In genomic region chr14:58875613-58876012, GRCh38 we compare ENCODE assay signal across 33 cellular contexts.
"Had no signal": no experiment of that assay in that cellular context is flagged by ENCODE, and none has a peak within 500 bp of the region (broad histone marks: within the 10 kb centered on the region; RNA-seq: fewer than 3 reads in every experiment).

No MANE protein-coding gene starts in this region.

- H3K27ac Mint-ChIP-seq: natural killer cell; progenitor cell of endocrine pancreas; stimulated activated memory B cell treated with anti-CD40 and anti-IgM and Interleukin-4, amounts not matched to agents 10 μg/mL and 1 μg/mL and 100 μg/mL, for 72 hours; stimulated activated naive CD8-positive, alpha-beta T cell treated with anti-CD3 and anti-CD28 coated beads, Interleukin-15, amount 100 ng/mL, for 72 hours; type B pancreatic cell had no signal

- H3K36me3 ChIP-seq: neutrophil, ovary, right lobe of liver, sigmoid colon, spleen, suprapubic skin, tibial artery, transverse colon, upper lobe of right lung, uterus had no signal

- H3K27me3 ChIP-seq: neutrophil, ovary, right lobe of liver, sigmoid colon, spleen, suprapubic skin, testis, tibial artery, transverse colon, upper lobe of right lung, uterus had no signal

- H3K9me3 ChIP-seq: neutrophil, ovary, psoas muscle, right lobe of liver, sigmoid colon, spleen, suprapubic skin, testis, tibial artery, transverse colon, upper lobe of right lung, uterus had no signal

- H3K79me2 ChIP-seq: parathyroid adenoma had no signal

- H3K4me3 Mint-ChIP-seq: naive thymus-derived CD4-positive, alpha-beta T cell; natural killer cell; nephron; stimulated activated memory B cell treated with anti-CD40 and anti-IgM and Interleukin-4, amounts not matched to agents 10 μg/mL and 1 μg/mL and 100 μg/mL, for 72 hours; stimulated activated naive CD8-positive, alpha-beta T cell treated with anti-CD3 and anti-CD28 coated beads, Interleukin-15, amount 100 ng/mL, for 72 hours; type B pancreatic cell had no signal

- H3K4me2 ChIP-seq: smooth muscle cell had no signal

- H3K9me3 Mint-ChIP-seq: naive thymus-derived CD4-positive, alpha-beta T cell; nephron; stimulated activated naive CD8-positive, alpha-beta T cell treated with anti-CD3 and anti-CD28 coated beads, Interleukin-15, amount 100 ng/mL, for 72 hours had no signal

- H3K36me3 Mint-ChIP-seq: naive thymus-derived CD4-positive, alpha-beta T cell; natural killer cell; stimulated activated memory B cell treated with anti-CD40 and anti-IgM and Interleukin-4, amounts not matched to agents 10 μg/mL and 1 μg/mL and 100 μg/mL, for 72 hours; type B pancreatic cell had no signal

- ATAC-seq: naive thymus-derived CD4-positive, alpha-beta T cell; natural killer cell; psoas muscle; right cardiac atrium; right lobe of liver; stimulated activated memory B cell treated with anti-CD40 and anti-IgM and Interleukin-4, amounts not matched to agents 10 μg/mL and 1 μg/mL and 100 μg/mL, for 72 hours; stimulated activated naive CD8-positive, alpha-beta T cell treated with anti-CD3 and anti-CD28 coated beads, Interleukin-15, amount 100 ng/mL, for 72 hours; stimulated activated naive CD8-positive, alpha-beta T cell treated with anti-CD3 and anti-CD28 coated beads, Interleukin-15, Interleukin-2, amounts not matched to agents 100 U/mL and 50 U/mL, for 24 hours; upper lobe of right lung had no signal

- H3K27ac ChIP-seq: neutrophil, ovary, parathyroid adenoma, psoas muscle, right lobe of liver, sigmoid colon, skin epidermis, spleen, suprapubic skin, testis, tibial artery, transverse colon, upper lobe of right lung, uterus had no signal

- H3K4me3 ChIP-seq: ovary, psoas muscle, right lobe of liver, sigmoid colon, skin epidermis, smooth muscle cell, spleen, suprapubic skin, testis, tibial artery, transverse colon, upper lobe of right lung, uterus had no signal

- H3K9ac ChIP-seq: parathyroid adenoma had no signal

- H3K4me1 Mint-ChIP-seq: naive thymus-derived CD4-positive, alpha-beta T cell; natural killer cell; stimulated activated memory B cell treated with anti-CD40 and anti-IgM and Interleukin-4, amounts not matched to agents 10 μg/mL and 1 μg/mL and 100 μg/mL, for 72 hours; stimulated activated naive CD8-positive, alpha-beta T cell treated with anti-CD3 and anti-CD28 coated beads, Interleukin-15, amount 100 ng/mL, for 72 hours had no signal

- H3K27me3 Mint-ChIP-seq: progenitor cell of endocrine pancreas; stimulated activated memory B cell treated with anti-CD40 and anti-IgM and Interleukin-4, amounts not matched to agents 10 μg/mL and 1 μg/mL and 100 μg/mL, for 72 hours had no signal

- H3K4me1 ChIP-seq: right lobe of liver, sigmoid colon, spleen, suprapubic skin, testis, transverse colon, uterus had no signal

- H2AFZ ChIP-seq: parathyroid adenoma had no signal

- DNase-seq: naive thymus-derived CD4-positive, alpha-beta T cell; natural killer cell; occipital lobe; ovary; posterior cingulate gyrus; psoas muscle; right cardiac atrium; right lobe of liver; sigmoid colon; spleen; stimulated activated CD4-positive, alpha-beta T cell treated with anti-CD3 and anti-CD28 coated beads, Interleukin-12 subunit alpha, Interleukin-12 subunit beta, amount 100 ng/mL, for 4 hours; stimulated activated CD4-positive, alpha-beta T cell treated with anti-CD3 and anti-CD28 coated beads, Interleukin-1b, Interleukin-23, amount 100 ng/mL, for 48 hours; stimulated activated CD4-positive, alpha-beta T cell treated with anti-CD3 and anti-CD28 coated beads, Interleukin-4, amount 100 ng/mL, for 1 hour; stimulated activated CD4-positive, alpha-beta T cell treated with anti-CD3 and anti-CD28 coated beads, Interleukin-4, amount 100 ng/mL, for 4 hours; stimulated activated CD8-positive, alpha-beta memory T cell treated with anti-CD3 and anti-CD28 coated beads, Interleukin-4, amount 100 ng/mL, for 48 hours; stimulated activated naive CD4-positive, alpha-beta T cell; stimulated activated naive CD8-positive, alpha-beta T cell treated with anti-CD3 and anti-CD28 coated beads, Interleukin-15, amount 100 ng/mL, for 72 hours; stimulated activated naive CD8-positive, alpha-beta T cell treated with anti-CD3 and anti-CD28 coated beads, Interleukin-15, Interleukin-2, amounts not matched to agents 100 U/mL and 50 U/mL, for 24 hours; substantia nigra; testis; tibial artery; transverse colon; upper lobe of right lung; uterus had no signal
